9 cellular contexts compared by ENCODE assay signal in genomic region chrX:119617511-119618164, GRCh38. TPM values are rescaled to one million over a fixed set of nuclear protein-coding genes. Genes with fewer than 3 reads are reported as not detected.
DNase-seq lines count a peak whose midpoint lies in the region; ATAC-seq and TF ChIP-seq lines count a peak whose summit lies in the region.
"Had no signal": no experiment of that assay in that cellular context is flagged by ENCODE, and none has a peak within 500 bp of the region (broad histone marks: within the 10 kb centered on the region; RNA-seq: fewer than 3 reads in every experiment).

No MANE protein-coding gene starts in this region.

- no peak for TF ChIP-seq POLR2A in GM18505 (IDR thresholded peaks at IDR 0.05; ENCODE audit: borderline replicate concordance, extremely low read depth, insufficient read depth, insufficient read length)

- DNase-seq in immature natural killer cell (no peak), nucleus accumbens (lab: John Stamatoyannopoulos, UW) (no peak), GM10266 (ENCODE audit: extremely low spot score) (no peak), Right ventricle myocardium superior (no peak)
- DNase-seq: testis had no signal

- H3K4me3 Mint-ChIP-seq in immature natural killer cell, result no peak overlapping the region

- no peaks in the 10 kb centered on the region for H3K9me3 Mint-ChIP-seq in immature natural killer cell

- H3K27ac Mint-ChIP-seq in immature natural killer cell, result peak overlapping the region; percentile 20 to 80 (median 56)

- no peak for TF ChIP-seq CTCF in GM10266 (IDR thresholded peaks at IDR 0.05; ENCODE audit: control insufficient read depth, insufficient read depth, low read depth, missing control alignments)

- H3K36me3 Mint-ChIP-seq in immature natural killer cell, result peaks cover 0 to 4% (median 3%) of the 10 kb centered on the region in 3 donors

- peaks cover 0 to 3% (median 3%) of the 10 kb centered on the region in 3 donors for H3K27me3 Mint-ChIP-seq in immature natural killer cell (ENCODE audit: low read depth in 3 of 3)

- H3K4me1 Mint-ChIP-seq in immature natural killer cell, result peaks cover 19 to 27% of the 10 kb centered on the region in 2 donors

- intact Hi-C loops in Right ventricle myocardium superior (cut with DNase I), result loop anchor here (10.0 kb wide), 1 partner anchor 117 kb away; no protein-coding TSS in a partner anchor

- ATAC-seq in GM18505 (IDR thresholded peaks at IDR 0.05; ENCODE audit: unreplicated experiment), result peak; percentile 48
- peak; percentile 55 for ATAC-seq in GM21619 (IDR thresholded peaks at IDR 0.05; ENCODE audit: unreplicated experiment)
- peak; percentile 45 for ATAC-seq in HG03521 (IDR thresholded peaks at IDR 0.05; ENCODE audit: unreplicated experiment)
- no peak for ATAC-seq in HG02973 (IDR thresholded peaks at IDR 0.05; ENCODE audit: unreplicated experiment)
- no peak for ATAC-seq in Right ventricle myocardium superior (ENCODE audit: poor library complexity)

RNA-seq across cellular contexts. Expression of gene NKRF, which starts 11.4 kb away (rescaled TPM):
- 1 to 10 TPM; 2.4 to 4.2 (median 2.6) TPM for polyA plus RNA-seq in immature natural killer cell
- total RNA-seq in Right ventricle myocardium superior, result 4.6 TPM

RNA-seq across cellular contexts. Expression of gene UBE2A, which starts 43.3 kb away (rescaled TPM):
- 10 to 100 TPM; 72.8 to 96.1 (median 76.0) TPM for polyA plus RNA-seq in immature natural killer cell
- total RNA-seq in Right ventricle myocardium superior, result 58.5 TPM

RNA-seq across cellular contexts. Expression of gene STEEP1, which starts 52.4 kb away (rescaled TPM):
- polyA plus RNA-seq in immature natural killer cell, result 10 to 100 TPM in 2 of 3 donors, 1 to 10 TPM in 1; 5.5 to 21.1 (median 11.2) TPM
- total RNA-seq in Right ventricle myocardium superior, result 12.7 TPM

Comparison
In these comparisons a context has a peak if more than half of its experiments do, and no peak if none do; other contexts are left out.
1. ATAC-seq: peak in GM18505 (single experiment), GM21619 (single experiment) and HG03521 (single experiment); none in HG02973 (single experiment) and Right ventricle myocardium superior (single experiment).